In genomic region chr12:119901670-119902069, GRCh38 we compare ENCODE assay signal across 13 cellular contexts. TPM values are rescaled to one million over a fixed set of nuclear protein-coding genes. Genes with fewer than 3 reads are reported as not detected.
DNase-seq lines count a peak whose midpoint lies in the region; ATAC-seq, FAIRE-seq and TF ChIP-seq lines count a peak whose summit lies in the region.
"Had no signal": no experiment of that assay in that cellular context is flagged by ENCODE, and none has a peak within 500 bp of the region (broad histone marks: within the 10 kb centered on the region; RNA-seq: fewer than 3 reads in every experiment).

No MANE protein-coding gene starts in this region.

- no peak overlapping the region for H3K9ac ChIP-seq in Karpas-422 (ENCODE audit: low read length)
- H3K9ac ChIP-seq: GM23248 had no signal

- H3K36me3 ChIP-seq in Karpas-422 (ENCODE audit: insufficient read depth, low read length), result no peaks in the 10 kb centered on the region
- no peaks in the 10 kb centered on the region for H3K36me3 ChIP-seq in osteoblast (ENCODE audit: insufficient read depth, low read length)
- no peaks in the 10 kb centered on the region for H3K36me3 ChIP-seq in suprapubic skin

- H3K9me3 Mint-ChIP-seq in WTC11, result no peaks in the 10 kb centered on the region
- H3K9me3 Mint-ChIP-seq: CD14-positive monocyte; CD8-positive, alpha-beta T cell; IgD-negative memory B cell had no signal

- TF ChIP-seq POLR2A in suprapubic skin (IDR thresholded peaks at IDR 0.05), result no peak

- H3K4me2 ChIP-seq in Karpas-422 (ENCODE audit: low read depth, low read length, poor library complexity, severe bottlenecking) (no peak overlapping the region), osteoblast (ENCODE audit: insufficient read depth, low read length) (no peak overlapping the region)

- DNase-seq in Karpas-422 (no peak), RCC 7860 (ENCODE audit: low spot score) (no peak), WTC11 (ENCODE audit: low spot score) (no peak), osteoblast (ENCODE audit: insufficient read length, low spot score, missing footprints) (no peak), suprapubic skin (ENCODE audit: low spot score in 2 of 2) (no peak), NCI-H510A treated with DMSO at 0.1 percent for 48 hours (lab: John Stamatoyannopoulos, UW) (no peak), DMS79 (lab: John Stamatoyannopoulos, UW) (no peak)
- no peak for DNase-seq in activated naive CD4-positive, alpha-beta T cell treated with Interleukin-2 at 50 U/mL for 16 hours

- H3K27me3 ChIP-seq in Karpas-422 (ENCODE audit: low read length), result 0 out of 2 replicates have a peak, but pooled peaks cover 2% of the 10 kb centered on the region
- H3K27me3 ChIP-seq in osteoblast (ENCODE audit: insufficient read depth, low read length), result no peaks in the 10 kb centered on the region
- H3K27me3 ChIP-seq in suprapubic skin, result no peaks in the 10 kb centered on the region

- TF ChIP-seq CTCF in WTC11 (IDR thresholded peaks at IDR 0.05) (no peak), osteoblast (IDR thresholded peaks at IDR 0.05; ENCODE audit: extremely low read depth, low read depth, low read length) (no peak), suprapubic skin (IDR thresholded peaks at IDR 0.05) (no peak)

- no peak for TF ChIP-seq EP300 in suprapubic skin (IDR thresholded peaks at IDR 0.05)

- POLR2A ChIA-PET in WTC11 (lab: Charles Lee), result no interaction called here

- H2AFZ ChIP-seq in Karpas-422 (ENCODE audit: low read length), result peak overlapping the region; percentile 23; the same call in 1 of the 2 replicates
- peak overlapping the region; percentile 18 for H2AFZ ChIP-seq in osteoblast (ENCODE audit: low read length)
- H2AFZ ChIP-seq: GM23248 had no signal

- H3K4me3 ChIP-seq in Karpas-422 (ENCODE audit: low read length) (no peak overlapping the region), osteoblast (ENCODE audit: insufficient read depth, low read length) (no peak overlapping the region), suprapubic skin (no peak overlapping the region)
- H3K4me3 ChIP-seq: GM23248 had no signal

- FAIRE-seq in RCC 7860 (lab: Jason Lieb, UNC), result peak; percentile 58
- FAIRE-seq: D721Med had no signal

- H3K4me3 Mint-ChIP-seq in WTC11, result no peak overlapping the region
- H3K4me3 Mint-ChIP-seq: CD14-positive monocyte; CD8-positive, alpha-beta T cell; IgD-negative memory B cell had no signal

- H3K27ac Mint-ChIP-seq in WTC11, result no peak overlapping the region
- H3K27ac Mint-ChIP-seq: CD14-positive monocyte; CD8-positive, alpha-beta T cell had no signal

- H3K9me2 ChIP-seq in Karpas-422 (replicated peaks; ENCODE audit: insufficient read depth, low read length), result no peaks in the 10 kb centered on the region

- CTCF ChIA-PET in WTC11 (lab: Charles Lee), result interaction anchor here (0.8 to 2.5 kb wide), 7 partner anchors 12 to 216 kb away, joined by 3 to 13 read pairs (median 3); no protein-coding TSS in a partner anchor

- H4K20me1 ChIP-seq in Karpas-422 (ENCODE audit: insufficient read depth, low read depth, low read length) (no peaks in the 10 kb centered on the region), osteoblast (ENCODE audit: insufficient read depth, low read length) (no peaks in the 10 kb centered on the region)

- H3K27ac ChIP-seq in Karpas-422 (ENCODE audit: low read length) (no peak overlapping the region), osteoblast (ENCODE audit: low read depth, low read length) (no peak overlapping the region), suprapubic skin (no peak overlapping the region)
- H3K27ac ChIP-seq: GM23248 had no signal

- no peaks in the 10 kb centered on the region for H3K9me3 ChIP-seq in Karpas-422 (ENCODE audit: low read length)
- no peaks in the 10 kb centered on the region for H3K9me3 ChIP-seq in osteoblast (ENCODE audit: low read depth, low read length)
- H3K9me3 ChIP-seq in suprapubic skin, result no peaks in the 10 kb centered on the region

- no peaks in the 10 kb centered on the region for H3K27me3 Mint-ChIP-seq in WTC11 (ENCODE audit: low read depth)

- no peak for ATAC-seq in WTC11

- H3K4me1 ChIP-seq in Karpas-422 (ENCODE audit: low read length) (peaks cover 2% of the 10 kb centered on the region; the same call in 1 of the 2 replicates), osteoblast (ENCODE audit: insufficient read depth, low read length) (peaks cover 3% of the 10 kb centered on the region), suprapubic skin (no peaks in the 10 kb centered on the region)

- no peaks in the 10 kb centered on the region for H3K36me3 Mint-ChIP-seq in WTC11
- H3K36me3 Mint-ChIP-seq: CD14-positive monocyte; CD8-positive, alpha-beta T cell; IgD-negative memory B cell had no signal

- H3K4me1 Mint-ChIP-seq in WTC11, result no peaks in the 10 kb centered on the region

- 79% methylated on average over 2 of the region's 2 CpGs for WGBS in suprapubic skin

- H3K79me2 ChIP-seq in Karpas-422 (ENCODE audit: low read length) (no peaks in the 10 kb centered on the region), osteoblast (ENCODE audit: insufficient read depth, low read length) (no peaks in the 10 kb centered on the region)

TF ChIP-seq in WTC11, 78 proteins besides CTCF, POLR2A, EP300 and RAD21:
- TF ChIP-seq FOXP1 (CRISPR knock-in tag; IDR thresholded peaks at IDR 0.05; ENCODE audit: borderline replicate concordance), result no peak
- TF ChIP-seq HMGA2 (CRISPR knock-in tag; IDR thresholded peaks at IDR 0.05), result peak; percentile 93

RNA-seq across cellular contexts. Expression of gene CIT, which starts 24.6 kb away (rescaled TPM):
- 16.5 and 29.0 TPM in 2 replicates for total RNA-seq in Karpas-422 (2014; rRNA removed; shearing (Covaris generic); ENCODE audit: low replicate concordance)
- total RNA-seq in WTC11 (2021) (61.6 to 65.4 TPM (median 62.0 TPM) in 3 replicates), osteoblast (8.8 and 10.1 TPM in 2 replicates), suprapubic skin (10 to 100 TPM in 2 of 4 donors, 1 to 10 TPM in 2; 6.1 to 20.3 (median 10.0) TPM)
